18 cellular contexts compared by ENCODE assay signal in genomic region chr13:106685142-106685541, GRCh38.
DNase-seq lines count a peak whose midpoint lies in the region; ATAC-seq and TF ChIP-seq lines count a peak whose summit lies in the region.
"Had no signal": no experiment of that assay in that cellular context is flagged by ENCODE, and none has a peak within 500 bp of the region (broad histone marks: within the 10 kb centered on the region; RNA-seq: fewer than 3 reads in every experiment).

No MANE protein-coding gene starts in this region.

- TF ChIP-seq CTCF in endodermal cell (conservative IDR thresholded peaks at IDR 0.05) (no peak), nephron (IDR thresholded peaks at IDR 0.05; ENCODE audit: unreplicated experiment in 3 of 3) (no peak), type B pancreatic cell (conservative IDR thresholded peaks at IDR 0.05) (no peak)

- H3K4me3 ChIP-seq in endodermal cell (ENCODE audit: low read length), result no peak overlapping the region
- H3K4me3 ChIP-seq: GM12878 had no signal

- ATAC-seq in effector memory CD8-positive, alpha-beta T cell (replicated peaks), result no peak
- ATAC-seq: GM12878 had no signal

- no peaks in the 10 kb centered on the region for H3K36me3 ChIP-seq in endodermal cell (ENCODE audit: control insufficient read depth, insufficient read depth, low read length)
- H3K36me3 ChIP-seq: BE2C had no signal

- in situ Hi-C loops in ACHN (cut with HindIII; ENCODE audit: low pct_ligation_motif_present, low pct_unique_long_range_greater_than_20kb, low sequenced_read_pairs), result no loop called here

- H3K4me1 ChIP-seq in endodermal cell (ENCODE audit: control insufficient read depth, insufficient read depth, low read length), result no peaks in the 10 kb centered on the region
- H3K4me1 ChIP-seq: BE2C had no signal

- H3K36me3 Mint-ChIP-seq in endodermal cell (ENCODE audit: low read depth) (no peaks in the 10 kb centered on the region), nephron (ENCODE audit: low read depth) (no peaks in the 10 kb centered on the region), type B pancreatic cell (no peaks in the 10 kb centered on the region)
- H3K36me3 Mint-ChIP-seq in effector memory CD8-positive, alpha-beta T cell (ENCODE audit: insufficient read depth), result no peaks in the 10 kb centered on the region
- H3K36me3 Mint-ChIP-seq: CD14-positive monocyte; CD4-positive, alpha-beta memory T cell; IgD-negative memory B cell had no signal

- no peak overlapping the region for H3K9ac ChIP-seq in endodermal cell (ENCODE audit: extremely low read depth, low read length, poor library complexity, severe bottlenecking)

- H3K27ac ChIP-seq in endodermal cell (ENCODE audit: low read depth, low read length), result peak overlapping the region; percentile 8

- WGBS in endodermal cell (ENCODE audit: insufficient coverage in 1 of 2, insufficient read length in 1 of 2), 2 experiments, result 92 to 100% methylated on average over 2 to 6 of the region's 6 CpGs

- H3K27ac Mint-ChIP-seq in endodermal cell, result no peak overlapping the region
- H3K27ac Mint-ChIP-seq in nephron, result peak overlapping the region in 2 of 3 experiments; percentile 24 to 29
- no peak overlapping the region for H3K27ac Mint-ChIP-seq in effector memory CD8-positive, alpha-beta T cell
- no peak overlapping the region for H3K27ac Mint-ChIP-seq in type B pancreatic cell
- H3K27ac Mint-ChIP-seq: CD14-positive monocyte; CD4-positive, alpha-beta memory T cell; IgD-negative memory B cell had no signal

- peaks cover 4% of the 10 kb centered on the region for H3K27me3 ChIP-seq in endodermal cell (ENCODE audit: control insufficient read depth, insufficient read depth, low read length, poor library complexity, severe bottlenecking)

- peaks cover 10% of the 10 kb centered on the region for H3K27me3 Mint-ChIP-seq in endodermal cell (ENCODE audit: insufficient read depth)
- H3K27me3 Mint-ChIP-seq in nephron (ENCODE audit: low read depth), result no peaks in the 10 kb centered on the region
- H3K27me3 Mint-ChIP-seq in effector memory CD8-positive, alpha-beta T cell, result no peaks in the 10 kb centered on the region
- no peaks in the 10 kb centered on the region for H3K27me3 Mint-ChIP-seq in type B pancreatic cell
- H3K27me3 Mint-ChIP-seq: CD4-positive, alpha-beta memory T cell had no signal

- DNase-seq in Ammon's horn (ENCODE audit: low spot score), result peak; percentile 24
- DNase-seq in endodermal cell, result no peak
- DNase-seq in pons (ENCODE audit: low spot score), result peak; percentile 42
- no peak for DNase-seq in effector memory CD8-positive, alpha-beta T cell
- DNase-seq in ACHN, result no peak
- no peak for DNase-seq in type B pancreatic cell (ENCODE audit: extremely low spot score, unreplicated experiment)
- DNase-seq in activated naive CD4-positive, alpha-beta T cell treated with anti-CD3 and anti-CD28 coated beads, Interleukin-2, amount 50 U/mL, for 16 hours, result no peak
- DNase-seq: 8988T; BE2C; CD4-positive, alpha-beta memory T cell; DMS79 treated with DMSO at 0.1 percent for 48 hours; GF-D8; GOT3; H7 had no signal

- H3K4me3 Mint-ChIP-seq in endodermal cell (no peak overlapping the region), nephron (no peak overlapping the region), type B pancreatic cell (no peak overlapping the region)
- H3K4me3 Mint-ChIP-seq in effector memory CD8-positive, alpha-beta T cell, result no peak overlapping the region
- H3K4me3 Mint-ChIP-seq: CD14-positive monocyte; CD4-positive, alpha-beta memory T cell; IgD-negative memory B cell had no signal

- peaks cover 20% of the 10 kb centered on the region for H3K4me1 Mint-ChIP-seq in endodermal cell
- peaks cover 18% of the 10 kb centered on the region for H3K4me1 Mint-ChIP-seq in nephron
- H3K4me1 Mint-ChIP-seq in effector memory CD8-positive, alpha-beta T cell (ENCODE audit: low read depth in 2 of 2), result no peaks in the 10 kb centered on the region
- peaks cover 43% of the 10 kb centered on the region for H3K4me1 Mint-ChIP-seq in type B pancreatic cell (ENCODE audit: unreplicated experiment)

- H3K9me3 ChIP-seq in endodermal cell (ENCODE audit: control insufficient read depth, low read length), result no peaks in the 10 kb centered on the region
- H3K9me3 ChIP-seq: BE2C had no signal

- no peaks in the 10 kb centered on the region for H3K9me3 Mint-ChIP-seq in endodermal cell
- no peaks in the 10 kb centered on the region for H3K9me3 Mint-ChIP-seq in nephron
- peaks cover 0 to 2% of the 10 kb centered on the region in 2 donors for H3K9me3 Mint-ChIP-seq in effector memory CD8-positive, alpha-beta T cell
- no peaks in the 10 kb centered on the region for H3K9me3 Mint-ChIP-seq in type B pancreatic cell
- H3K9me3 Mint-ChIP-seq: CD4-positive, alpha-beta memory T cell had no signal

Comparison
In these comparisons a context has a peak if more than half of its experiments do, and no peak if none do; other contexts are left out.
1. DNase-seq: peak in Ammon's horn (single experiment) and pons (single experiment); none in endodermal cell (single experiment), effector memory CD8-positive, alpha-beta T cell (0 of 3), ACHN (single experiment), type B pancreatic cell (single experiment) and activated naive CD4-positive, alpha-beta T cell treated with anti-CD3 and anti-CD28 coated beads, Interleukin-2, amount 50 U/mL, for 16 hours (single experiment).
2. H3K27ac Mint-ChIP-seq: peak in nephron (2 of 3); none in endodermal cell (single experiment), effector memory CD8-positive, alpha-beta T cell (0 of 2) and type B pancreatic cell (single experiment).